Comparison of ENCODE assay signal across 1 cellular context in genomic region chr16:29809031-29809747, GRCh38.
TF ChIP-seq lines count a peak whose summit lies in the region.

No MANE protein-coding gene starts in this region.

TF ChIP-seq in endothelial cell of umbilical vein, 7 proteins besides CTCF, POLR2A, EP300 and RAD21 (continued from another document):
- TF ChIP-seq POLR2AphosphoS5 (IDR thresholded peaks at IDR 0.05; ENCODE audit: insufficient read depth, low read depth, low read length): no peak
- no peak for TF ChIP-seq MAX (IDR thresholded peaks at IDR 0.05; ENCODE audit: insufficient read depth, insufficient read length)
- TF ChIP-seq FOS (IDR thresholded peaks at IDR 0.05; ENCODE audit: borderline replicate concordance, insufficient read depth, low read length): no peak
- no peak for TF ChIP-seq GATA2 (IDR thresholded peaks at IDR 0.05; ENCODE audit: insufficient read depth, insufficient read length, low read depth, low read length)
